Comparison of ENCODE assay signal across 8 cellular contexts in genomic region chr2:199973703-199974102, GRCh38. TPM values are rescaled to one million over a fixed set of nuclear protein-coding genes. Genes with fewer than 3 reads are reported as not detected.
DNase-seq lines count a peak whose midpoint lies in the region; ATAC-seq and TF ChIP-seq lines count a peak whose summit lies in the region.

No MANE protein-coding gene starts in this region.

- no peaks in the 10 kb centered on the region for H3K27me3 Mint-ChIP-seq in activated T-cell treated with anti-CD3 and anti-CD28 coated beads, Interleukin-2, amount 50 U/mL, for 72 hours (ENCODE audit: low read depth)
- no peaks in the 10 kb centered on the region for H3K27me3 Mint-ChIP-seq in activated T-cell treated with anti-CD3 and anti-CD28 coated beads, Interleukin-2, amount 50 U/mL, for 4 hours (ENCODE audit: low read depth)
- H3K27me3 Mint-ChIP-seq in activated naive CD8-positive, alpha-beta T cell treated with anti-CD3 and anti-CD28 coated beads for 36 hours: no peaks in the 10 kb centered on the region

- no peak for ATAC-seq in activated T-cell treated with anti-CD3 and anti-CD28 coated beads, Interleukin-2, amount 50 U/mL, for 72 hours (replicated peaks in 1 of 2)
- ATAC-seq in activated T-cell treated with anti-CD3 and anti-CD28 coated beads, Interleukin-2, amount 50 U/mL, for 4 hours: no peak
- no peak for ATAC-seq in HG03108 (IDR thresholded peaks at IDR 0.05; ENCODE audit: unreplicated experiment)

- no peak overlapping the region for H4K8ac ChIP-seq in neuronal stem cell (ENCODE audit: low read depth, low read length)

- no peak overlapping the region for H2BK15ac ChIP-seq in neuronal stem cell (ENCODE audit: low read length)

- peaks cover 23% of the 10 kb centered on the region for H3K4me1 Mint-ChIP-seq in activated T-cell treated with anti-CD3 and anti-CD28 coated beads, Interleukin-2, amount 50 U/mL, for 72 hours (ENCODE audit: low read depth)
- H3K4me1 Mint-ChIP-seq in activated T-cell treated with anti-CD3 and anti-CD28 coated beads, Interleukin-2, amount 50 U/mL, for 4 hours (ENCODE audit: low read depth): peaks cover 2% of the 10 kb centered on the region
- H3K4me1 Mint-ChIP-seq in activated naive CD8-positive, alpha-beta T cell treated with anti-CD3 and anti-CD28 coated beads for 36 hours: peaks cover 13% of the 10 kb centered on the region

- POLR2A ChIA-PET in OCI-LY7 (lab: Charles Lee): interaction anchor here (0.6 to 1.2 kb wide), 3 partner anchors 10 to 12 kb away, joined by 3 to 4 read pairs (median 4); no protein-coding TSS in a partner anchor

- peak overlapping the region; percentile 31 for H3K27ac Mint-ChIP-seq in activated T-cell treated with anti-CD3 and anti-CD28 coated beads, Interleukin-2, amount 50 U/mL, for 72 hours
- no peak overlapping the region for H3K27ac Mint-ChIP-seq in activated naive CD8-positive, alpha-beta T cell treated with anti-CD3 and anti-CD28 coated beads for 36 hours

- H3K27ac ChIP-seq in OCI-LY7 (ENCODE audit: low read depth, low read length, poor library complexity, severe bottlenecking) (no peak overlapping the region), neuronal stem cell (replicated peaks; ENCODE audit: low read length) (no peak overlapping the region)

- H3K4me2 ChIP-seq in OCI-LY7 (ENCODE audit: low read length): no peak overlapping the region
- no peak overlapping the region for H3K4me2 ChIP-seq in neuronal stem cell (ENCODE audit: insufficient read depth, low read length, poor library complexity, severe bottlenecking)

- no peak overlapping the region for H3K4ac ChIP-seq in neuronal stem cell (ENCODE audit: low read length)

- no peak overlapping the region for H3K4me3 Mint-ChIP-seq in activated T-cell treated with anti-CD3 and anti-CD28 coated beads, Interleukin-2, amount 50 U/mL, for 72 hours
- no peak overlapping the region for H3K4me3 Mint-ChIP-seq in activated T-cell treated with anti-CD3 and anti-CD28 coated beads, Interleukin-2, amount 50 U/mL, for 4 hours
- no peak overlapping the region for H3K4me3 Mint-ChIP-seq in activated naive CD8-positive, alpha-beta T cell treated with anti-CD3 and anti-CD28 coated beads for 36 hours

- no peak overlapping the region for H2BK120ac ChIP-seq in neuronal stem cell (ENCODE audit: low read depth, low read length)

- no peak overlapping the region for H3K23ac ChIP-seq in neuronal stem cell (ENCODE audit: low read depth, low read length, poor library complexity)

- WGBS in neuronal stem cell (ENCODE audit: extremely low coverage in 2 of 2, insufficient read length in 2 of 2, insufficient replicate concordance in 1 of 2), 2 donors: no CpG with 5 or more reads among the region's 2 CpGs

- H3K27me3 ChIP-seq in neuronal stem cell (ENCODE audit: control insufficient read depth in 3 of 3, insufficient read depth in 3 of 3, low read depth in 1 of 3, low read length in 3 of 3): no peaks in the 10 kb centered on the region

- H3K9me3 ChIP-seq in OCI-LY7 (ENCODE audit: low read length) (no peaks in the 10 kb centered on the region), neuronal stem cell (replicated peaks in 1 of 2; ENCODE audit: control insufficient read depth in 2 of 2, insufficient read depth in 1 of 2, low read depth in 1 of 2, low read length in 2 of 2) (no peaks in the 10 kb centered on the region)

- H2BK5ac ChIP-seq in neuronal stem cell (ENCODE audit: low read length): no peak overlapping the region

- no peak overlapping the region for H2AK5ac ChIP-seq in neuronal stem cell (ENCODE audit: low read depth, low read length)

- no TSS peak for BruUV-seq in OCI-LY7 (replicated peaks; lab: Mats Ljungman, UMichigan)

- H3K9me2 ChIP-seq in OCI-LY7 (ENCODE audit: insufficient read depth, low read length): no peaks in the 10 kb centered on the region

- no peaks in the 10 kb centered on the region for H3K4me1 ChIP-seq in OCI-LY7 (ENCODE audit: insufficient read depth, low read length, poor library complexity, severe bottlenecking)
- no peaks in the 10 kb centered on the region for H3K4me1 ChIP-seq in neuronal stem cell (ENCODE audit: control insufficient read depth in 2 of 2, insufficient read depth in 1 of 2, low read depth in 1 of 2, low read length in 2 of 2)

- H3K9me3 Mint-ChIP-seq in activated T-cell treated with anti-CD3 and anti-CD28 coated beads, Interleukin-2, amount 50 U/mL, for 72 hours: peaks cover 0 to 3% of the 10 kb centered on the region in 2 donors
- peaks cover 5% of the 10 kb centered on the region for H3K9me3 Mint-ChIP-seq in activated T-cell treated with anti-CD3 and anti-CD28 coated beads, Interleukin-2, amount 50 U/mL, for 4 hours
- H3K9me3 Mint-ChIP-seq in activated naive CD8-positive, alpha-beta T cell treated with anti-CD3 and anti-CD28 coated beads for 36 hours: no peaks in the 10 kb centered on the region

- H3K14ac ChIP-seq in neuronal stem cell (ENCODE audit: low read length): no peak overlapping the region

- no peak overlapping the region for H3K9ac ChIP-seq in neuronal stem cell (ENCODE audit: low read depth, low read length, poor library complexity)

- H3K4me3 ChIP-seq in OCI-LY7 (ENCODE audit: low read depth, low read length, poor library complexity, severe bottlenecking) (no peak overlapping the region), fibroblast of mammary gland (ENCODE audit: control insufficient read depth, low read depth, low read length) (no peak overlapping the region), neuronal stem cell (ENCODE audit: low read length in 2 of 2) (no peak overlapping the region)

- intact Hi-C loops in OCI-LY7 (cut with micrococcal nuclease; ENCODE audit: unreplicated experiment): loop anchor here (10.0 kb wide), 1 partner anchor 601 kb away; no protein-coding TSS in a partner anchor

- H3K79me1 ChIP-seq in neuronal stem cell (ENCODE audit: low read depth, low read length): no peaks in the 10 kb centered on the region

- peaks cover 3% of the 10 kb centered on the region; the same call in 1 of the 2 replicates for H4K20me1 ChIP-seq in OCI-LY7 (ENCODE audit: insufficient read depth, low read length)

- H2AFZ ChIP-seq in OCI-LY7 (ENCODE audit: low read length): no peak overlapping the region
- H2AFZ ChIP-seq in neuronal stem cell (ENCODE audit: low read length): no peak overlapping the region

- peaks cover 5 to 6% of the 10 kb centered on the region in 2 donors for H3K36me3 Mint-ChIP-seq in activated T-cell treated with anti-CD3 and anti-CD28 coated beads, Interleukin-2, amount 50 U/mL, for 72 hours (ENCODE audit: insufficient read depth in 2 of 2)
- H3K36me3 Mint-ChIP-seq in activated T-cell treated with anti-CD3 and anti-CD28 coated beads, Interleukin-2, amount 50 U/mL, for 4 hours (ENCODE audit: insufficient read depth): peaks cover 2% of the 10 kb centered on the region
- H3K36me3 Mint-ChIP-seq in activated naive CD8-positive, alpha-beta T cell treated with anti-CD3 and anti-CD28 coated beads for 36 hours: peaks cover 6% of the 10 kb centered on the region

- TF ChIP-seq CTCF in OCI-LY7 (conservative IDR thresholded peaks at IDR 0.05; ENCODE audit: low read length) (0 out of 2 replicates have a peak, but pooled peaks have one; percentile 32), fibroblast of mammary gland (conservative IDR thresholded peaks at IDR 0.05; ENCODE audit: control insufficient read depth, insufficient read depth, low read depth, low read length) (peak; percentile 59)

- H3K36me3 ChIP-seq in OCI-LY7 (ENCODE audit: insufficient read depth, low read length): peaks cover 37% of the 10 kb centered on the region; the same call in 1 of the 2 replicates
- H3K36me3 ChIP-seq in neuronal stem cell (replicated peaks in 1 of 2; ENCODE audit: control insufficient read depth in 2 of 2, insufficient read depth in 2 of 2, low read length in 2 of 2): peaks cover 0 to 12% of the 10 kb centered on the region in 2 donors

- no peak overlapping the region for H3K18ac ChIP-seq in neuronal stem cell (ENCODE audit: low read length)

- H4K91ac ChIP-seq in neuronal stem cell (ENCODE audit: low read depth, low read length, poor library complexity): no peak overlapping the region

- H2BK12ac ChIP-seq in neuronal stem cell (ENCODE audit: low read length): no peak overlapping the region

- DNase-seq in activated T-cell treated with anti-CD3 and anti-CD28 coated beads, Interleukin-2, amount 50 U/mL, for 72 hours: no peak
- no peak for DNase-seq in activated T-cell treated with anti-CD3 and anti-CD28 coated beads, Interleukin-2, amount 50 U/mL, for 4 hours
- DNase-seq in OCI-LY7 (ENCODE audit: low spot score) (no peak), fibroblast of mammary gland (ENCODE audit: low read depth) (peak; percentile 62), putamen (ENCODE audit: low spot score) (peak; percentile 43), neuronal stem cell (ENCODE audit: low spot score) (no peak)
- DNase-seq in activated naive CD8-positive, alpha-beta T cell treated with anti-CD3 and anti-CD28 coated beads for 36 hours: no peak

- no peaks in the 10 kb centered on the region for H3K79me2 ChIP-seq in OCI-LY7 (ENCODE audit: insufficient read depth, low read depth, low read length)

- CTCF ChIA-PET in OCI-LY7 (lab: Charles Lee; ENCODE audit: unreplicated experiment): no interaction called here

RNA-seq across cellular contexts. Expression of gene MAIP1, which starts 18.3 kb away (rescaled TPM):
- total RNA-seq in activated T-cell treated with anti-CD3 and anti-CD28 coated beads, Interleukin-2, amount 50 U/mL, for 72 hours: 10 to 100 TPM; 30.4 to 34.6 TPM
- total RNA-seq in activated T-cell treated with anti-CD3 and anti-CD28 coated beads, Interleukin-2, amount 50 U/mL, for 4 hours: 10 to 100 TPM; 51.1 to 53.7 (median 53.6) TPM
- 13.7 and 25.3 TPM in 2 replicates for total RNA-seq in OCI-LY7 (2014; rRNA removed; shearing (Covaris generic))
- total RNA-seq in OCI-LY7 (2022): 23.3 and 29.8 TPM in 2 replicates
- 13.9 TPM for polyA plus RNA-seq in neuronal stem cell (2013, experiment 1 of 2)
- polyA plus RNA-seq in neuronal stem cell (2013, experiment 2 of 2): 14.9 TPM
- total RNA-seq in activated naive CD8-positive, alpha-beta T cell treated with anti-CD3 and anti-CD28 coated beads for 36 hours: 10 to 100 TPM; 36.5 to 37.4 TPM

RNA-seq across cellular contexts. Expression of gene TYW5, which starts 18.4 kb away (rescaled TPM):
- total RNA-seq in activated T-cell treated with anti-CD3 and anti-CD28 coated beads, Interleukin-2, amount 50 U/mL, for 72 hours: 10 to 100 TPM; 13.3 to 14.7 TPM
- total RNA-seq in activated T-cell treated with anti-CD3 and anti-CD28 coated beads, Interleukin-2, amount 50 U/mL, for 4 hours: 1 to 10 TPM; 8.5 to 9.8 (median 9.7) TPM
- total RNA-seq in OCI-LY7 (2014; rRNA removed; shearing (Covaris generic)): 5.1 and 7.1 TPM in 2 replicates
- total RNA-seq in OCI-LY7 (2022): 7.7 and 8.9 TPM in 2 replicates
- 5.3 TPM for polyA plus RNA-seq in neuronal stem cell (2013, experiment 1 of 2)
- 6.0 TPM for polyA plus RNA-seq in neuronal stem cell (2013, experiment 2 of 2)
- 10 to 100 TPM; 10.1 TPM for total RNA-seq in activated naive CD8-positive, alpha-beta T cell treated with anti-CD3 and anti-CD28 coated beads for 36 hours

Comparison
In these comparisons a context has a peak if more than half of its experiments do, and no peak if none do; other contexts are left out.
1. DNase-seq: peak in fibroblast of mammary gland (single experiment) and putamen (single experiment); none in activated T-cell treated with anti-CD3 and anti-CD28 coated beads, Interleukin-2, amount 50 U/mL, for 72 hours (0 of 2), activated T-cell treated with anti-CD3 and anti-CD28 coated beads, Interleukin-2, amount 50 U/mL, for 4 hours (single experiment), OCI-LY7 (single experiment), neuronal stem cell (single experiment) and activated naive CD8-positive, alpha-beta T cell treated with anti-CD3 and anti-CD28 coated beads for 36 hours (single experiment).